19 cellular contexts compared by ENCODE assay signal in the genomic region with DNA sequence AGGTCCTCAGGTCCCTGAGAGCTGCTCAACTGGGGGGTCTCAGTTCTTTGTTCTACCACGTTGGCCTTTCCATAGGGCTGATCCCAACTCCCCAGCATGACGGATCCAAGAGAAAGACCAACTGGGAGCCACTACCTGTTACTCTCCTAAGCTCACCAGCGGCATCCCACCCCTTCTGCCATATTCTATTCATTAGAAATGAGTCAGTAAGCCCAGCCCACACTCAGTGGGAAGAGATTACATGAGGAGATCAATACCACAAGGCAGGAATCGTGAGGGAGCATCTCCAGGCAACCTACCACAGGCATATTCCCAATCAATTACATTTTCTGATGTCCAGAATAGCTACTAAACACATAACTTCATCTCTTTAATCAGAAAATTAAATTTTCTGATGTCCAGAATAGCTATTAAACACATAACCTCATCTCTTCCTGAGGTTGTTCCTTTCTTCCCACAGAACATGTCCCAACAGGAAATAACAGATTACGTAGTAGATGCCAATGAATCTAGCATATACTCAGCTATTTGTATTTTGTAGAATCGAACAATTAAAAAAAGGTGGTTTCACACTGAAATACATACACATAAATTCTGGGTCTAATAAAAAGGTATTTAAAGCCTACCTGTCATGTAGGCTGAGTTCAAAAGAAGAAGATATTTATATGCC.
DNase-seq lines count a peak whose midpoint lies in the region; ATAC-seq and TF ChIP-seq lines count a peak whose summit lies in the region.
"Had no signal": no experiment of that assay in that cellular context is flagged by ENCODE, and none has a peak within 500 bp of the region (broad histone marks: within the 10 kb centered on the region; RNA-seq: fewer than 3 reads in every experiment).

No MANE protein-coding gene starts in this region.

- intact Hi-C loops in A673 (cut with micrococcal nuclease; ENCODE audit: unreplicated experiment): no loop called here

- ATAC-seq in HG03342 (IDR thresholded peaks at IDR 0.05; ENCODE audit: unreplicated experiment): no peak

- POLR2A ChIA-PET in A673 (lab: Charles Lee; ENCODE audit: low non-redundant PET): interaction anchor here (0.6 kb wide), 1 partner anchor 1577 kb away, joined by 4 read pairs; no protein-coding TSS in a partner anchor

- no peaks in the 10 kb centered on the region for H3K9me3 ChIP-seq in A673 (ENCODE audit: low read depth, low read length, poor library complexity, severe bottlenecking)
- H3K9me3 ChIP-seq: Peyer's patch had no signal

- TF ChIP-seq CTCF in A673 (conservative IDR thresholded peaks at IDR 0.05; ENCODE audit: low read depth, low read length): no peak
- no peak for TF ChIP-seq CTCF in cardiac fibroblast (IDR thresholded peaks at IDR 0.05; ENCODE audit: low read depth, low read length)
- TF ChIP-seq CTCF in fibroblast of pulmonary artery (IDR thresholded peaks at IDR 0.05; ENCODE audit: low read length, missing control alignments): no peak

- H3K4me3 ChIP-seq in A673 (ENCODE audit: low read depth, low read length, poor library complexity, severe bottlenecking): no peak overlapping the region
- no peak overlapping the region for H3K4me3 ChIP-seq in cardiac fibroblast (replicated peaks in 1 of 2; ENCODE audit: low read depth in 2 of 2, low read length in 2 of 2)
- H3K4me3 ChIP-seq in fibroblast of pulmonary artery (replicated peaks; ENCODE audit: low read depth, low read length): no peak overlapping the region
- H3K4me3 ChIP-seq: Peyer's patch, SK-N-MC had no signal

- no peaks in the 10 kb centered on the region for H3K27me3 ChIP-seq in A673 (replicated peaks; ENCODE audit: insufficient read depth, low read depth, low read length, poor library complexity)
- H3K27me3 ChIP-seq: Peyer's patch had no signal

- CTCF ChIA-PET in A673 (lab: Charles Lee): no interaction called here

- DNase-seq in A673 (ENCODE audit: low spot score) (peak; percentile 25), HCEC 1CT (peak; percentile 71), cardiac fibroblast (ENCODE audit: low read depth in 2 of 2) (peak; percentile 25 to 42), fibroblast of pulmonary artery (ENCODE audit: low read depth) (peak; percentile 61), globus pallidus (ENCODE audit: low spot score) (no peak), AG20443 (ENCODE audit: low spot score) (no peak), amniotic stem cell (lab: John Stamatoyannopoulos, UW) (no peak)
- DNase-seq: C1 segment of cervical spinal cord; CD8-positive, alpha-beta memory T cell; DMS79; H9; NCI-H1105; NCI-H2081 treated with DMSO at 0.1 percent for 48 hours; NCI-H446 treated with DMSO at 0.1 percent for 48 hours; Peyer's patch; Right ventricle myocardium superior had no signal

- peaks cover 12% of the 10 kb centered on the region for H3K4me1 ChIP-seq in A673 (ENCODE audit: insufficient read depth, low read length, poor library complexity, severe bottlenecking)
- H3K4me1 ChIP-seq: Peyer's patch had no signal

- H3K36me3 ChIP-seq in A673 (ENCODE audit: insufficient read depth, low read length, poor library complexity, severe bottlenecking): no peaks in the 10 kb centered on the region
- H3K36me3 ChIP-seq: Peyer's patch had no signal

- no TSS peak for BruUV-seq in A673 (replicated peaks; lab: Mats Ljungman, UMichigan)

- H3K27ac ChIP-seq in A673 (ENCODE audit: low read depth, low read length, poor library complexity, severe bottlenecking): no peak overlapping the region
- H3K27ac ChIP-seq: HL-60, Peyer's patch, SK-N-MC had no signal

Comparison
In these comparisons a context has a peak if more than half of its experiments do, and no peak if none do; other contexts are left out.
1. DNase-seq: peak in A673 (single experiment), HCEC 1CT (single experiment), cardiac fibroblast (2 of 2) and fibroblast of pulmonary artery (single experiment); none in globus pallidus (single experiment), AG20443 (single experiment) and amniotic stem cell (single experiment).